In the genomic region with DNA sequence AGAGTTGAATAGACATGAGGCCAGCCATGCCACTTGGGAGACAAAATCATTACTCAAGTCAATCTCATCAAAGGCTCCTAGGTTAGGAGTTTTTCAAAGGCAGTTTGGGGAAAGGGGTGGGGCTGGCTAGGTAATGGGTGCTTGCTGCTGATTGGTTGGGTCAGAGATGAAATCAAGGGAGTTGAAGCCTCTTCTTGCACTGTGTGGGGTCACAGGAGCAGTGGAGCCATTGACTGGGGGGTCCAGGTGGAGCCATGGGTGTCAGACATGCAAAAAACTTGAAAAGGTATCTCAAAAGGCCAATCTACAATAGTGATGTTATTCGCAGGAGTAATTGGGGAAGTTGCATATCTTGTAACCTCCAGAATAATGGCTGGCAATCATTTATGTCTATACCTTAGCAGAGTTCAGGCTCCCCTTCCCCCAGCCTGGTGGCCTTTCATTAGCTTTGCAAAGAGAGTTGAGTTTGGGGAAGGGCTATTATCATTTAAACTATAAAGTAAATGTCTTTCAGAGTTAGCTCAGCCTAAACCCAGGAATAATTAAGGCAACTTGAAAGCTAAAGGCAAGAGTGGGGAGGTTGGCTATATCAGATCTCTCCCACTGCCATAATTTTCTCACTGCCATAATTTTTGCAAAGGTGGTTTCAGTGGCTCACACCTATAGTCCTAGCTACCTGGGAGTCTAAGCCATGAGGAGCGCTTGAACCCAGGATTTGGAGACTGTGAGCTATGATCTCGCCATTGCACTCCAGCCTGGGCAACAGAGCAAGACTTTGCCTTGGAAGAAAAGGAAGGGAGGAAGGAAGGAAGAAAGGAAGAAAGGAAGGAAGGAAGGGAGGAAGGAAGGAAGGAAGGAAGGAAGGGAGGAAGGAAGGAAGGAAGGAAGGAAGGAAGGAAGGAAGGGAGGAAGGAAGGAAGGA, we compare ENCODE assay signal across 22 cellular contexts. TPM values are rescaled to one million over a fixed set of nuclear protein-coding genes. Genes with fewer than 3 reads are reported as not detected.
DNase-seq lines count a peak whose midpoint lies in the region; TF ChIP-seq lines count a peak whose summit lies in the region.
"Had no signal": no experiment of that assay in that cellular context is flagged by ENCODE, and none has a peak within 500 bp of the region (broad histone marks: within the 10 kb centered on the region; RNA-seq: fewer than 3 reads in every experiment).

No MANE protein-coding gene starts in this region.

- H3K4me2 ChIP-seq in PC-9: no peak overlapping the region
- H3K4me2 ChIP-seq: A549, BLaER1 had no signal

- WGBS in HUES64: 41% methylated on average over 3 of the region's 3 CpGs

- H3K36me3 ChIP-seq in H7 (replicated peaks; ENCODE audit: control insufficient read depth, insufficient read depth, low read length) (no peaks in the 10 kb centered on the region), HUES64 (ENCODE audit: insufficient read depth, low read length) (no peaks in the 10 kb centered on the region), PC-9 (ENCODE audit: low read depth) (no peaks in the 10 kb centered on the region)
- H3K36me3 ChIP-seq: BLaER1 had no signal

- BruUV-seq in PC-9 (replicated peaks; lab: Mats Ljungman, UMichigan): no TSS peak

- H3K4me1 Mint-ChIP-seq in nephron progenitor cell: peaks cover 5% of the 10 kb centered on the region
- H3K4me1 Mint-ChIP-seq: CD4-positive, alpha-beta memory T cell had no signal

- POLR2A ChIA-PET in PC-9 (lab: Charles Lee; ENCODE audit: unreplicated experiment): interaction anchor here (1.0 kb wide), 1 partner anchor 705 kb away, joined by 17 read pairs; no protein-coding TSS in a partner anchor

- no peak overlapping the region for H3K4me3 Mint-ChIP-seq in nephron progenitor cell
- H3K4me3 Mint-ChIP-seq: CD4-positive, alpha-beta memory T cell had no signal

- 0 out of 2 replicates have a peak overlapping the region, but pooled peaks have one; percentile 42 for H3K9ac ChIP-seq in HUES64 (ENCODE audit: low read depth, low read length)
- H3K9ac ChIP-seq: BLaER1 had no signal

- no peaks in the 10 kb centered on the region for H3K36me3 Mint-ChIP-seq in nephron progenitor cell (ENCODE audit: low read depth)

- H3K27ac ChIP-seq in HUES64 (ENCODE audit: low read depth, low read length) (peak overlapping the region; percentile 90; the same call in 1 of the 2 replicates), PC-9 (no peak overlapping the region)
- H3K27ac ChIP-seq: A549, BLaER1 had no signal

- no peaks in the 10 kb centered on the region for H4K20me1 ChIP-seq in PC-9 (ENCODE audit: insufficient read depth)
- H4K20me1 ChIP-seq: BLaER1 had no signal

- peak overlapping the region; percentile 5 for H3K27ac Mint-ChIP-seq in nephron progenitor cell
- H3K27ac Mint-ChIP-seq: CD4-positive, alpha-beta memory T cell had no signal

- TF ChIP-seq CTCF in nephron progenitor cell (IDR thresholded peaks at IDR 0.05) (no peak), PC-9 (conservative IDR thresholded peaks at IDR 0.05) (no peak)

- peaks cover 10% of the 10 kb centered on the region for H3K27me3 Mint-ChIP-seq in nephron progenitor cell (ENCODE audit: low read depth, poor library complexity)

- no peaks in the 10 kb centered on the region for H3F3A ChIP-seq in PC-9 (ENCODE audit: insufficient read depth, low read depth)

- intact Hi-C loops in PC-9 (cut with micrococcal nuclease; ENCODE audit: unreplicated experiment): no loop called here

- H3K27me3 ChIP-seq in H7 (ENCODE audit: control insufficient read depth, insufficient read depth, low read length): no peaks in the 10 kb centered on the region
- H3K27me3 ChIP-seq in HUES64 (ENCODE audit: insufficient read depth, low read length): no peaks in the 10 kb centered on the region
- no peaks in the 10 kb centered on the region for H3K27me3 ChIP-seq in PC-9 (ENCODE audit: insufficient read depth, low read depth)
- H3K27me3 ChIP-seq: BLaER1 had no signal

- no peaks in the 10 kb centered on the region for H3K9me2 ChIP-seq in PC-9 (ENCODE audit: insufficient read depth)

- no peak for DNase-seq in H7
- DNase-seq in iPS DF 4.7 (ENCODE audit: extremely low read depth, low spot score): peak; percentile 44
- DNase-seq in nephron progenitor cell: no peak
- no peak for DNase-seq in amniotic stem cell (lab: John Stamatoyannopoulos, UW)
- DNase-seq in Kasumi-1 (lab: John Stamatoyannopoulos, UW): no peak
- DNase-seq in PC-9: no peak
- DNase-seq: CD4-positive, alpha-beta memory T cell; DMS53; EL; NCI-H1105 treated with DMSO at 0.1 percent for 48 hours; NCI-H1694; NCI-H2081 treated with DMSO at 0.1 percent for 48 hours; NCI-H446 treated with DMSO at 0.1 percent for 48 hours; NCI-H69; SHP77 had no signal

- H3K79me2 ChIP-seq in PC-9 (ENCODE audit: low read depth): no peaks in the 10 kb centered on the region

- peak overlapping the region; percentile 6; the same call in 1 of the 2 replicates for H3K4me3 ChIP-seq in H7 (ENCODE audit: insufficient read depth, low read depth, low read length)
- peak overlapping the region; percentile 23; the same call in 1 of the 2 replicates for H3K4me3 ChIP-seq in HUES64 (ENCODE audit: low read length)
- H3K4me3 ChIP-seq in PC-9: no peak overlapping the region
- H3K4me3 ChIP-seq: A549, BLaER1, K562, SK-N-MC had no signal

- H3K9me3 Mint-ChIP-seq in nephron progenitor cell: peaks cover 6% of the 10 kb centered on the region

- H3K4me1 ChIP-seq in HUES64 (ENCODE audit: insufficient read depth, low read length): peaks cover 18% of the 10 kb centered on the region
- no peaks in the 10 kb centered on the region for H3K4me1 ChIP-seq in PC-9 (replicated peaks; ENCODE audit: insufficient read depth)
- H3K4me1 ChIP-seq: A549, BLaER1 had no signal

- H3K9me3 ChIP-seq in HUES64 (ENCODE audit: insufficient read depth, low read depth, low read length) (peaks cover 16% of the 10 kb centered on the region), PC-9 (ENCODE audit: insufficient read depth, low read depth) (no peaks in the 10 kb centered on the region)
- H3K9me3 ChIP-seq: A549 had no signal

- H2AFZ ChIP-seq in PC-9: no peak overlapping the region

- CTCF ChIA-PET in PC-9 (lab: Charles Lee): no interaction called here

RNA-seq across cellular contexts. Expression of a gene that starts 7.8 kb away (rescaled TPM):
- 158 and 161 TPM in 2 replicates for total RNA-seq in H7 (2014; rRNA removed; shearing (Covaris generic))
- polyA plus RNA-seq in HUES64 (2013, experiment 1 of 2): 20.5 TPM
- polyA plus RNA-seq in HUES64 (2013, experiment 2 of 2): 20.7 TPM
- 46.5 and 48.6 TPM in 2 replicates for total RNA-seq in PC-9 (2021)

RNA-seq across cellular contexts. Expression of a gene that starts 35.7 kb away (rescaled TPM):
- total RNA-seq in H7 (2014; rRNA removed; shearing (Covaris generic)): 554 and 563 TPM in 2 replicates
- 157 TPM for polyA plus RNA-seq in HUES64 (2013, experiment 1 of 2)
- polyA plus RNA-seq in HUES64 (2013, experiment 2 of 2): 157 TPM
- 210 and 251 TPM in 2 replicates for total RNA-seq in PC-9 (2021)

RNA-seq across cellular contexts. Expression of a gene that starts 36.5 kb away (rescaled TPM):
- total RNA-seq in H7 (2014; rRNA removed; shearing (Covaris generic)): 37.1 and 39.4 TPM in 2 replicates
- 15.9 TPM for polyA plus RNA-seq in HUES64 (2013, experiment 1 of 2)
- polyA plus RNA-seq in HUES64 (2013, experiment 2 of 2): 19.8 TPM
- 41.9 and 56.6 TPM in 2 replicates for total RNA-seq in PC-9 (2021)
- total RNA-seq: CD4-positive, alpha-beta memory T cell; H4; K562; OCI-LY7 had no signal
- polyA plus RNA-seq: CD4-positive, alpha-beta memory T cell; K562 had no signal
